Comparison of ENCODE assay signal across 1 cellular context in the genomic region with DNA sequence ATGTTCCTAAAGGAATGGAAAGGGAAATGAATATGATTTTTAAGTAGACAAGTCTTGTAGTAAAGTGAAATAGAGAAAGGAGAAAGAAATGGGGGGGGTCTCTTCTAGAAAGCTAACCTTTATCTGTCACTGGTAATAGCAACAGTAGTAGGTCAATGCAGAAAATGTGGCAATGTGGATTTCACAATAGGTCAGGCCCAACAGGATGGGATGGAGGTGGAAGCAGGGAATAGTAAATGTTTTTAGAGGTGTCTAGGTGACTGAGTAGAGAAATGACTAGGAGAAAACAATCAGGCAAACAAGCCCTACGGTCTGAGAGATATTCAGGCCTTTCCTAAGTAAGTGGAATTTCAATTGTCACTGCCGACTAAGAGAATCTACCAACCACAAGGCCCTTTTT.
TF ChIP-seq lines count a peak whose summit lies in the region.

No MANE protein-coding gene starts in this region.

TF ChIP-seq in HEK293, 187 proteins besides CTCF, POLR2A, EP300 and RAD21 (continued from another document):
- TF ChIP-seq ZNF175 (tag by site-specific recombination; IDR thresholded peaks at IDR 0.05): no peak
- TF ChIP-seq, protein P1, sequence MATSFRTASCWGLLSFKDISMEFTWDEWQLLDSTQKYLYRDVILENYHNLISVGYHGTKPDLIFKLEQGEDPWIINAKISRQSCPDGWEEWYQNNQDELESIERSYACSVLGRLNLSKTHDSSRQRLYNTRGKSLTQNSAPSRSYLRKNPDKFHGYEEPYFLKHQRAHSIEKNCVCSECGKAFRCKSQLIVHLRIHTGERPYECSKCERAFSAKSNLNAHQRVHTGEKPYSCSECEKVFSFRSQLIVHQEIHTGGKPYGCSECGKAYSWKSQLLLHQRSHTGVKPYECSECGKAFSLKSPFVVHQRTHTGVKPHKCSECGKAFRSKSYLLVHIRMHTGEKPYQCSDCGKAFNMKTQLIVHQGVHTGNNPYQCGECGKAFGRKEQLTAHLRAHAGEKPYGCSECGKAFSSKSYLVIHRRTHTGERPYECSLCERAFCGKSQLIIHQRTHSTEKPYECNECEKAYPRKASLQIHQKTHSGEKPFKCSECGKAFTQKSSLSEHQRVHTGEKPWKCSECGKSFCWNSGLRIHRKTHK (tag by site-specific recombination; IDR thresholded peaks at IDR 0.05): no peak
- no peak for TF ChIP-seq ZNF311 (tag by site-specific recombination; IDR thresholded peaks at IDR 0.05; ENCODE audit: borderline replicate concordance)
- no peak for TF ChIP-seq MYNN (tag by site-specific recombination; IDR thresholded peaks at IDR 0.05; ENCODE audit: borderline replicate concordance)
- no peak for TF ChIP-seq ZNF324 (tag by site-specific recombination; IDR thresholded peaks at IDR 0.05)
- no peak for TF ChIP-seq ZNF121 (tag by site-specific recombination; IDR thresholded peaks at IDR 0.05)
- no peak for TF ChIP-seq ZNF555 (tag by site-specific recombination; conservative IDR thresholded peaks at IDR 0.05)
- TF ChIP-seq ZNF426 (tag by site-specific recombination; IDR thresholded peaks at IDR 0.05): no peak
